1 cellular context compared by ENCODE assay signal in genomic region chr1:12159826-12160225, GRCh38.
TF ChIP-seq lines count a peak whose summit lies in the region.

No MANE protein-coding gene starts in this region.

TF ChIP-seq in K562, 482 proteins besides CTCF, POLR2A, EP300 and RAD21 (continued from another document):
- TF ChIP-seq JUND (IDR thresholded peaks at IDR 0.05; ENCODE audit: borderline replicate concordance, low read depth, low read length) (peak; percentile 68), JUND (tag; IDR thresholded peaks at IDR 0.05; ENCODE audit: borderline replicate concordance, low read depth, low read length) (peak; percentile 38; the same call in 1 of the 3 replicates), SMARCE1 (IDR thresholded peaks at IDR 0.05) (peak; percentile 19; the same call in 1 of the 2 replicates), ATF3 (IDR thresholded peaks at IDR 0.05) (peak; percentile 36; the same call in 1 of the 2 replicates), ATF3 (CRISPR knock-in tag; conservative IDR thresholded peaks at IDR 0.05) (no peak), SPI1 (IDR thresholded peaks at IDR 0.05; ENCODE audit: borderline replicate concordance, low read depth, low read length) (0 out of 2 replicates have a peak, but pooled peaks have one; percentile 22), ZNF644 (tag; IDR thresholded peaks at IDR 0.05; ENCODE audit: low read depth) (no peak), ARID1B (IDR thresholded peaks at IDR 0.05) (0 out of 2 replicates have a peak, but pooled peaks have one; percentile 14)
TF ChIP-seq in K562: peak in this region for 7.
